In the genomic region with DNA sequence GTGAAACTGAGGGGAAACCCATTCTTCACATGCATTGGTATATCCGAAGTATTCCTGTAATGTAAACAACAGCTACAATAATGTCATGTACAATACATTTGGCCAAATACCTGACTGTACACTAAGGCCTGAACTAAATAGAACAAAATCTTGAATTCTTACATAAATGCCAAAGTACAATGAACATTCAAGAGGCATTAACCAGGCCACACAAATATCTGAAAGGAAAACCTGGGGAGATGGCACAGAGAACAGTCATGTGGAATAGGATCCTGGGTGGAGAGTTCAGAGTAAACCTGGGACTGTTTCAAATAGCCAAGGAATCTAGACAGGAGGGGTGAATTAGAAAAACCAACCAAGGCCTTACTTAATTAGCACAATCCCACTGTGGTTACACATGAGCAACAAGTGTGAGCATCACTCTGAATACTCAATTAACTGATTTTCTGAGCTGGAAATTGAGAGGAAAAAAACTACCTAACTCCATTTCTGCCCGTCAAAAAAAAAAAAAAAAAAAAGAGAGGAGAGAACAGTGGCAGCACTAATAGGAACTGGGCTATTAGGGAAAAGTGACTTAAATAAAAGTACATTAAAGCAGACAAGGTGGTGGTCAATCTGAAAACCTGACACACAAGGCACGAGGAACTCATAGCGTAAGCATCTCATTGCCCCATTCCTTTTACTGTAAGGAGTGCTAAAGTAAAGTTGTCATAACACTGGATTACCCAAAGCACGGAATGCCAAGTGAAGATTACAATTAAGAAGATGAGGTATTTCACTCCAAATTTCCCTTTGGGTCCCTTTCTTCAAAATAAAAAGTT, we compare ENCODE assay signal across 1 cellular context.
TF ChIP-seq lines count a peak whose summit lies in the region.

No MANE protein-coding gene starts in this region.

TF ChIP-seq in A549, 52 proteins besides CTCF, POLR2A, EP300 and RAD21 (continued from another document):
- TF ChIP-seq, protein P1, sequence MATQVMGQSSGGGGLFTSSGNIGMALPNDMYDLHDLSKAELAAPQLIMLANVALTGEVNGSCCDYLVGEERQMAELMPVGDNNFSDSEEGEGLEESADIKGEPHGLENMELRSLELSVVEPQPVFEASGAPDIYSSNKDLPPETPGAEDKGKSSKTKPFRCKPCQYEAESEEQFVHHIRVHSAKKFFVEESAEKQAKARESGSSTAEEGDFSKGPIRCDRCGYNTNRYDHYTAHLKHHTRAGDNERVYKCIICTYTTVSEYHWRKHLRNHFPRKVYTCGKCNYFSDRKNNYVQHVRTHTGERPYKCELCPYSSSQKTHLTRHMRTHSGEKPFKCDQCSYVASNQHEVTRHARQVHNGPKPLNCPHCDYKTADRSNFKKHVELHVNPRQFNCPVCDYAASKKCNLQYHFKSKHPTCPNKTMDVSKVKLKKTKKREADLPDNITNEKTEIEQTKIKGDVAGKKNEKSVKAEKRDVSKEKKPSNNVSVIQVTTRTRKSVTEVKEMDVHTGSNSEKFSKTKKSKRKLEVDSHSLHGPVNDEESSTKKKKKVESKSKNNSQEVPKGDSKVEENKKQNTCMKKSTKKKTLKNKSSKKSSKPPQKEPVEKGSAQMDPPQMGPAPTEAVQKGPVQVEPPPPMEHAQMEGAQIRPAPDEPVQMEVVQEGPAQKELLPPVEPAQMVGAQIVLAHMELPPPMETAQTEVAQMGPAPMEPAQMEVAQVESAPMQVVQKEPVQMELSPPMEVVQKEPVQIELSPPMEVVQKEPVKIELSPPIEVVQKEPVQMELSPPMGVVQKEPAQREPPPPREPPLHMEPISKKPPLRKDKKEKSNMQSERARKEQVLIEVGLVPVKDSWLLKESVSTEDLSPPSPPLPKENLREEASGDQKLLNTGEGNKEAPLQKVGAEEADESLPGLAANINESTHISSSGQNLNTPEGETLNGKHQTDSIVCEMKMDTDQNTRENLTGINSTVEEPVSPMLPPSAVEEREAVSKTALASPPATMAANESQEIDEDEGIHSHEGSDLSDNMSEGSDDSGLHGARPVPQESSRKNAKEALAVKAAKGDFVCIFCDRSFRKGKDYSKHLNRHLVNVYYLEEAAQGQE (IDR thresholded peaks at IDR 0.05), result no peak
- no peak for TF ChIP-seq CHD2 (IDR thresholded peaks at IDR 0.05; ENCODE audit: low read length, partially characterized antibody)
- TF ChIP-seq CEBPB (IDR thresholded peaks at IDR 0.05), result no peak
- no peak for TF ChIP-seq GATA3 (IDR thresholded peaks at IDR 0.05; ENCODE audit: borderline replicate concordance)
